In the genomic region with DNA sequence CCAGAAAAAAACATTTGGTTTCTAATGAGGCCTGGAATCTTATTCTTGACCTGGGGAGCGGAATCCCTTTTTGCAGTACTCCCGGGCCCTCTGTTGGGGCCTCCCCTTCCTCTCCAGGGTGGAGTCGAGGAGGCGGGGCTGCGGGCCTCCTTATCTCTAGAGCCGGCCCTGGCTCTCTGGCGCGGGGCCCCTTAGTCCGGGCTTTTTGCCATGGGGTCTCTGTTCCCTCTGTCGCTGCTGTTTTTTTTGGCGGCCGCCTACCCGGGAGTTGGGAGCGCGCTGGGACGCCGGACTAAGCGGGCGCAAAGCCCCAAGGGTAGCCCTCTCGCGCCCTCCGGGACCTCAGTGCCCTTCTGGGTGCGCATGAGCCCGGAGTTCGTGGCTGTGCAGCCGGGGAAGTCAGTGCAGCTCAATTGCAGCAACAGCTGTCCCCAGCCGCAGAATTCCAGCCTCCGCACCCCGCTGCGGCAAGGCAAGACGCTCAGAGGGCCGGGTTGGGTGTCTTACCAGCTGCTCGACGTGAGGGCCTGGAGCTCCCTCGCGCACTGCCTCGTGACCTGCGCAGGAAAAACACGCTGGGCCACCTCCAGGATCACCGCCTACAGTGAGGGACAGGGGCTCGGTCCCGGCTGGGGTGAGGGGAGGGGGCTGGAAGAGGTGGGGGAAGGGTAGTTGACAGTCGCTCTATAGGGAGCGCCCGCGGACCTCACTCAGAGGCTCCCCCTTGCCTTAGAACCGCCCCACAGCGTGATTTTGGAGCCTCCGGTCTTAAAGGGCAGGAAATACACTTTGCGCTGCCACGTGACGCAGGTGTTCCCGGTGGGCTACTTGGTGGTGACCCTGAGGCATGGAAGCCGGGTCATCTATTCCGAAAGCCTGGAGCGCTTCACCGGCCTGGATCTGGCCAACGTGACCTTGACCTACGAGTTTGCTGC, we compare ENCODE assay signal across 8 cellular contexts. TPM values are rescaled to one million over a fixed set of nuclear protein-coding genes. Genes with fewer than 3 reads are reported as not detected.
DNase-seq lines count a peak whose midpoint lies in the region; ATAC-seq and TF ChIP-seq lines count a peak whose summit lies in the region.

Gene ICAM4 (plus strand): TSS at position 153 of the 935 bp plus-strand sequence. CDS start 58 bp downstream, at position 211.

- no peaks in the 10 kb centered on the region for H3K9me3 Mint-ChIP-seq in osteocyte (ENCODE audit: unreplicated experiment)

- H3K36me3 ChIP-seq in GM23248 (ENCODE audit: low read depth), result no peaks in the 10 kb centered on the region; the same call in 1 of the 2 replicates

- peak; percentile 35 for DNase-seq in GM23248
- DNase-seq in SKM-1 (lab: John Stamatoyannopoulos, UW; ENCODE audit: unreplicated experiment), result peak; percentile 65
- peak; percentile 21 for DNase-seq in epithelial cell of esophagus (ENCODE audit: low read depth)
- DNase-seq in osteocyte (ENCODE audit: extremely low spot score, unreplicated experiment), result peak; percentile 81
- DNase-seq in COLO668 (lab: John Stamatoyannopoulos, UW; ENCODE audit: unreplicated experiment), result no peak
- no peak for DNase-seq in activated gamma-delta T cell treated with Interleukin-2 at 50 U/mL for 16 hours
- DNase-seq in cerebellar cortex (ENCODE audit: low spot score), result no peak

- H3K9me2 ChIP-seq in GM23248 (ENCODE audit: insufficient read depth), result no peaks in the 10 kb centered on the region

- H3K79me2 ChIP-seq in GM23248 (ENCODE audit: insufficient read depth), result no peaks in the 10 kb centered on the region

- H3K4me2 ChIP-seq in GM23248 (ENCODE audit: unreplicated experiment), result no peak within 1 kb of the TSS

- H3K27me3 Mint-ChIP-seq in osteocyte (ENCODE audit: unreplicated experiment), result peaks cover 31% of the 10 kb centered on the region

- H3F3A ChIP-seq in GM23248 (ENCODE audit: insufficient read depth), result 0 out of 2 replicates have a peak, but pooled peaks cover 9% of the 10 kb centered on the region

- H3K27ac ChIP-seq in GM23248, result no peak within 1 kb of the TSS

- no peak within 1 kb of the TSS for H3K9ac ChIP-seq in GM23248

- H3K9me3 ChIP-seq in GM23248 (ENCODE audit: low read depth), result no peaks in the 10 kb centered on the region

- H2AFZ ChIP-seq in GM23248, result peak within 1 kb of the TSS; percentile 43

- H3K36me3 Mint-ChIP-seq in osteocyte (ENCODE audit: unreplicated experiment), result peaks cover 8% of the 10 kb centered on the region

- peaks cover 35% of the 10 kb centered on the region for H3K4me1 Mint-ChIP-seq in osteocyte (ENCODE audit: unreplicated experiment)

- H4K20me1 ChIP-seq in GM23248 (ENCODE audit: insufficient read depth), result no peaks in the 10 kb centered on the region

- no peak for TF ChIP-seq CTCF in epithelial cell of esophagus (IDR thresholded peaks at IDR 0.05; ENCODE audit: insufficient read depth, low read depth, low read length, missing control alignments)
- no peak for TF ChIP-seq CTCF in osteocyte (IDR thresholded peaks at IDR 0.05)

- no peak for ATAC-seq in GM19324 (IDR thresholded peaks at IDR 0.05; ENCODE audit: low FRiP score, unreplicated experiment)

- H3K27me3 ChIP-seq in GM23248 (replicated peaks; ENCODE audit: insufficient read depth), result no peaks in the 10 kb centered on the region

- 18% methylated on average over 47 to 54 of the region's 59 CpGs for WGBS in GM23248 (ENCODE audit: low coverage in 1 of 2, low lambda C conversion rate in 2 of 2, missing lambda C conversion rate in 2 of 2), 2 experiments

- H3K4me3 ChIP-seq in GM23248 (no peak within 1 kb of the TSS), epithelial cell of esophagus (ENCODE audit: low read length) (peak within 1 kb of the TSS; percentile 26)

- no peak within 1 kb of the TSS for H3K27ac Mint-ChIP-seq in osteocyte (ENCODE audit: unreplicated experiment)

- H3K4me3 Mint-ChIP-seq in osteocyte (ENCODE audit: unreplicated experiment), result no peak within 1 kb of the TSS

- in situ Hi-C loops in GM23248 (cut with MboI), result no loop called here

- no peaks in the 10 kb centered on the region; the same call in 1 of the 2 replicates for H3K4me1 ChIP-seq in GM23248 (ENCODE audit: insufficient read depth)

RNA-seq across cellular contexts. Expression of gene ICAM4, which starts in this region (rescaled TPM):
- total RNA-seq in GM23248 (2014; rRNA removed; shearing (Covaris generic)), result 1.1 and 3.7 TPM in 2 replicates
- polyA plus RNA-seq in GM23248 (2016; fragmentation: Nextera tagmentation; extraction: Ambion mirVana), result 0.44 and 1.3 TPM in 2 replicates
- total RNA-seq in osteocyte, result not detected in 2 replicates

Comparison
In these comparisons a context has a peak if more than half of its experiments do, and no peak if none do; other contexts are left out.
1. Peak in DNase-seq in osteocyte; RNA of the gene not detected or under 1 TPM.
2. DNase-seq: peak in GM23248 (single experiment), SKM-1 (single experiment) and epithelial cell of esophagus (single experiment); none in COLO668 (single experiment), activated gamma-delta T cell treated with Interleukin-2 at 50 U/mL for 16 hours (single experiment) and cerebellar cortex (single experiment).